ENCODE assay signal across 1 cellular context in genomic region chr5:151632524-151632923, GRCh38.
A peak's percentile ranks its signal among the peaks of the same experiment; 100 is the strongest.
TF ChIP-seq lines count a peak whose summit lies in the region.

No MANE protein-coding gene starts in this region.

TF ChIP-seq in HEK293, 187 proteins besides CTCF, POLR2A, EP300 and RAD21:
- TF ChIP-seq HOXC10 (CRISPR knock-in tag; IDR thresholded peaks at IDR 0.05) (no peak), ZNF677 (tag by site-specific recombination; IDR thresholded peaks at IDR 0.05) (no peak), ZBTB10 (tag by site-specific recombination; IDR thresholded peaks at IDR 0.05) (no peak), ZIC2 (tag by site-specific recombination; IDR thresholded peaks at IDR 0.05) (peak; percentile 37; the same call in 1 of the 2 replicates), ZSCAN4 (tag by site-specific recombination; IDR thresholded peaks at IDR 0.05) (no peak)
